24 cellular contexts compared by ENCODE assay signal in genomic region chr10:124214610-124215009, GRCh38.
DNase-seq lines count a peak whose midpoint lies in the region; ATAC-seq and TF ChIP-seq lines count a peak whose summit lies in the region.
"Had no signal": no experiment of that assay in that cellular context is flagged by ENCODE, and none has a peak within 500 bp of the region (broad histone marks: within the 10 kb centered on the region; RNA-seq: fewer than 3 reads in every experiment).

No MANE protein-coding gene starts in this region.

- no peak overlapping the region for H3K27ac ChIP-seq in upper lobe of right lung
- H3K27ac ChIP-seq: A549; BLaER1 treated with 17β-estradiol and CSF1 and Interleukin-3, amounts not matched to agents 10 nM and 100 nM had no signal

- no peaks in the 10 kb centered on the region for H3K4me1 ChIP-seq in upper lobe of right lung
- H3K4me1 ChIP-seq: A549, BE2C had no signal

- intact Hi-C loops in upper lobe of right lung (cut with DNase I): no loop called here

- no peaks in the 10 kb centered on the region for H3K27me3 ChIP-seq in upper lobe of right lung
- H3K27me3 ChIP-seq: BE2C; BLaER1 treated with 17β-estradiol and CSF1 and Interleukin-3, amounts not matched to agents 10 nM and 100 nM had no signal

- H3K36me3 ChIP-seq in upper lobe of right lung: no peaks in the 10 kb centered on the region
- H3K36me3 ChIP-seq: BE2C; BLaER1 treated with 17β-estradiol and CSF1 and Interleukin-3, amounts not matched to agents 10 nM and 100 nM had no signal

- H3K36me3 Mint-ChIP-seq in brain (peaks cover 4% of the 10 kb centered on the region), nephron (ENCODE audit: low read depth) (no peaks in the 10 kb centered on the region)
- H3K36me3 Mint-ChIP-seq: CD14-positive monocyte; CD8-positive, alpha-beta memory T cell had no signal

- no peak overlapping the region for H3K4me3 Mint-ChIP-seq in brain
- no peak overlapping the region for H3K4me3 Mint-ChIP-seq in nephron
- H3K4me3 Mint-ChIP-seq: CD14-positive monocyte; CD4-positive, alpha-beta T cell; CD8-positive, alpha-beta memory T cell; GM23338; H9 had no signal

- H3K4me1 Mint-ChIP-seq in brain (peaks cover 23% of the 10 kb centered on the region), nephron (peaks cover 36% of the 10 kb centered on the region)
- H3K4me1 Mint-ChIP-seq: CD8-positive, alpha-beta memory T cell; GM23338; H9 had no signal

- no peak overlapping the region for H3K4me3 ChIP-seq in upper lobe of right lung
- H3K4me3 ChIP-seq: A549; BLaER1 treated with 17β-estradiol and CSF1 and Interleukin-3, amounts not matched to agents 10 nM and 100 nM; GM12878; GM23338 had no signal

- H3K27ac Mint-ChIP-seq in brain (peak overlapping the region in 4 of 5 experiments; percentile 53 to 84 (median 70)), nephron (peak overlapping the region; percentile 32 to 85 (median 77))
- H3K27ac Mint-ChIP-seq: CD4-positive, alpha-beta T cell; CD8-positive, alpha-beta memory T cell; GM23338; H9 had no signal

- H3K27me3 Mint-ChIP-seq in brain (peaks cover 2% of the 10 kb centered on the region), nephron (ENCODE audit: low read depth) (peaks cover 21% of the 10 kb centered on the region)

- DNase-seq in islet precursor cell: peak; percentile 41
- peak; percentile 19 for DNase-seq in pons (ENCODE audit: low spot score)
- no peak for DNase-seq in upper lobe of right lung
- DNase-seq in NCI-H226: no peak
- DNase-seq in activated T-cell treated with anti-CD3 and anti-CD28 coated beads, Interleukin-2, amount 50 U/mL, for 48 hours: no peak
- DNase-seq: 8988T; ACHN; AML-193; BE2C; CD4-positive, alpha-beta T cell; CD8-positive, alpha-beta memory T cell; DMS 273 treated with DMSO at 0.1 percent for 48 hours; DMS79; EL; GDM1; H9 had no signal

- H3K9me3 ChIP-seq in upper lobe of right lung: no peaks in the 10 kb centered on the region
- H3K9me3 ChIP-seq: A549, BE2C had no signal

- ATAC-seq in upper lobe of right lung: no peak
- ATAC-seq: A549, GM12878, GM23338, HCT116 had no signal

- H3K9me3 Mint-ChIP-seq in brain: peaks cover 4 to 20% (median 12%) of the 10 kb centered on the region in 5 experiments
- H3K9me3 Mint-ChIP-seq in nephron: peaks cover 15% of the 10 kb centered on the region
- H3K9me3 Mint-ChIP-seq: CD4-positive, alpha-beta T cell; CD8-positive, alpha-beta memory T cell had no signal

- no peak for TF ChIP-seq CTCF in brain (conservative IDR thresholded peaks at IDR 0.05)
- TF ChIP-seq CTCF in nephron (IDR thresholded peaks at IDR 0.05; ENCODE audit: unreplicated experiment in 3 of 3): no peak
- TF ChIP-seq CTCF in upper lobe of right lung (IDR thresholded peaks at IDR 0.05): no peak

Comparison
In these comparisons a context has a peak if more than half of its experiments do, and no peak if none do; other contexts are left out.
1. DNase-seq: peak in islet precursor cell (single experiment) and pons (single experiment); none in upper lobe of right lung (single experiment), NCI-H226 (single experiment) and activated T-cell treated with anti-CD3 and anti-CD28 coated beads, Interleukin-2, amount 50 U/mL, for 48 hours (0 of 2).